ENCODE assay signal across 26 cellular contexts in the genomic region with DNA sequence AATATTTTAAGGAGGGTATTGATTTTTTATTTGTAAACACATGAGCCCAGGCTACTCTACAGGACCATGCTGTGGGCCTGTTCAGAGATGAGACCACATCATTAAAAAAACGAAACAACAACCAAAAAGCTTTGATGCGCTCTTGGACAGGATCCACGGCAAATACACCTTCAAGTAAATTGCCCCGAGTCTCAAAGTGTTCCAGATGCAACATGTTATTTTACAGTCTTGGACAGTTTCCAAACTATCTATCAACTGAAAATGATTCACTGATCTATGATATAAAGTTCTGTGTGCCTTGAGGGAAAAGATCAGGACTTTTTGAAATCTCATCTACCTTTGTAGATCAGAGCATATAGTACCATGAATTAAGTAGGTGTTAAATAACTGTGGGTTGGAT. TPM values are rescaled to one million over a fixed set of nuclear protein-coding genes. Genes with fewer than 3 reads are reported as not detected.
DNase-seq lines count a peak whose midpoint lies in the region; ATAC-seq and TF ChIP-seq lines count a peak whose summit lies in the region.
"Had no signal": no experiment of that assay in that cellular context is flagged by ENCODE, and none has a peak within 500 bp of the region (broad histone marks: within the 10 kb centered on the region; RNA-seq: fewer than 3 reads in every experiment).

No MANE protein-coding gene starts in this region.

- no peak for TF ChIP-seq CTCF in foreskin keratinocyte (conservative IDR thresholded peaks at IDR 0.05)
- TF ChIP-seq CTCF in ascending aorta (IDR thresholded peaks at IDR 0.05): no peak

- DNase-seq in NCI-H1436 (lab: John Stamatoyannopoulos, UW) (peak; percentile 18), NCI-H1436 treated with DMSO at 0.1 percent for 48 hours (lab: John Stamatoyannopoulos, UW) (no peak), NCI-H2029 (lab: John Stamatoyannopoulos, UW) (peak; percentile 51), NCI-H748 (lab: John Stamatoyannopoulos, UW; ENCODE audit: unreplicated experiment) (peak; percentile 94), foreskin keratinocyte (peak; percentile 50 to 72), ascending aorta (ENCODE audit: low spot score in 2 of 2) (no peak), NCI-H187 (lab: John Stamatoyannopoulos, UW) (no peak), MG63 (no peak)
- DNase-seq: activated CD4-positive, alpha-beta T cell treated with anti-CD3 and anti-CD28 coated beads, Interleukin-2, amount 10 ng/mL, durations not matched to agents 7 days and 5 days; activated CD8-positive, alpha-beta memory T cell treated with anti-CD3 and anti-CD28 coated beads, Interleukin-2, amount 10 ng/mL, durations not matched to agents 7 days and 5 days; activated naive CD4-positive, alpha-beta T cell treated with anti-CD3 and anti-CD28 coated beads for 36 hours; activated T-cell treated with anti-CD3 and anti-CD28 coated beads, Interleukin-2, amount 50 U/mL, for 72 hours; AML-193; CD8-positive, alpha-beta T cell; colonic mucosa; effector memory CD4-positive, alpha-beta T cell; foreskin melanocyte; GM23248; left lung; naive thymus-derived CD4-positive, alpha-beta T cell; NCI-H524; retina; stimulated activated CD4-positive, alpha-beta T cell treated with anti-CD3 and anti-CD28 coated beads, Interleukin-2, amount 100 ng/mL, for 24 hours; upper lobe of right lung had no signal

- no peaks in the 10 kb centered on the region for H3K9me3 ChIP-seq in ascending aorta
- no peaks in the 10 kb centered on the region for H3K9me3 ChIP-seq in MG63
- H3K9me3 ChIP-seq: colonic mucosa, left lung, upper lobe of right lung had no signal

- H3K36me3 ChIP-seq in ascending aorta (no peaks in the 10 kb centered on the region), MG63 (no peaks in the 10 kb centered on the region)
- H3K36me3 ChIP-seq: colonic mucosa, left lung, upper lobe of right lung had no signal

- peak; percentile 30 for ATAC-seq in foreskin keratinocyte
- ATAC-seq: activated CD8-positive, alpha-beta memory T cell treated with anti-CD3 and anti-CD28 coated beads, Interleukin-2, amount 10 ng/mL, durations not matched to agents 7 days and 5 days; activated T-cell treated with anti-CD3 and anti-CD28 coated beads, Interleukin-2, amount 50 U/mL, for 72 hours; CD8-positive, alpha-beta T cell; left lung; naive thymus-derived CD4-positive, alpha-beta T cell; upper lobe of right lung had no signal

- H3K4me1 ChIP-seq in foreskin keratinocyte (peaks cover 18% of the 10 kb centered on the region), ascending aorta (no peaks in the 10 kb centered on the region)
- H3K4me1 ChIP-seq: colonic mucosa, left lung, upper lobe of right lung had no signal

- intact Hi-C loops in ascending aorta (cut with DNase I): no loop called here

- H3K4me3 ChIP-seq in ascending aorta (no peak overlapping the region), MG63 (no peak overlapping the region)
- H3K4me3 ChIP-seq: colonic mucosa, GM23248, left lung, smooth muscle cell, upper lobe of right lung had no signal

- H3K27ac ChIP-seq in foreskin keratinocyte: peak overlapping the region; percentile 55
- no peak overlapping the region for H3K27ac ChIP-seq in ascending aorta
- H3K27ac ChIP-seq: colonic mucosa, GM23248, KMS-11, left lung, upper lobe of right lung had no signal

- no peaks in the 10 kb centered on the region for H3K27me3 ChIP-seq in foreskin keratinocyte
- H3K27me3 ChIP-seq in ascending aorta: no peaks in the 10 kb centered on the region
- H3K27me3 ChIP-seq in MG63: no peaks in the 10 kb centered on the region
- H3K27me3 ChIP-seq: colonic mucosa, left lung, upper lobe of right lung had no signal

RNA-seq across cellular contexts. Expression of a gene that starts 25.8 kb away (rescaled TPM):
- total RNA-seq in foreskin keratinocyte (24.8 and 25.2 TPM in 2 replicates), ascending aorta (16.1 TPM)
- 12.7 and 13.5 TPM in 2 replicates for polyA plus RNA-seq in foreskin keratinocyte
- total RNA-seq in MG63 (2014; rRNA removed; shearing (Covaris generic); ENCODE audit: low replicate concordance): 3.4 and 6.5 TPM in 2 replicates

Comparison
In these comparisons a context has a peak if more than half of its experiments do, and no peak if none do; other contexts are left out.
1. DNase-seq: peak in NCI-H1436 (single experiment), NCI-H2029 (single experiment), NCI-H748 (single experiment) and foreskin keratinocyte (2 of 2); none in NCI-H1436 treated with DMSO at 0.1 percent for 48 hours (single experiment), ascending aorta (0 of 2), NCI-H187 (0 of 2) and MG63 (single experiment).